ENCODE assay signal across 15 cellular contexts in genomic region chr3:172143060-172143451, GRCh38.
DNase-seq lines count a peak whose midpoint lies in the region; ATAC-seq and TF ChIP-seq lines count a peak whose summit lies in the region.
"Had no signal": no experiment of that assay in that cellular context is flagged by ENCODE, and none has a peak within 500 bp of the region (broad histone marks: within the 10 kb centered on the region; RNA-seq: fewer than 3 reads in every experiment).

No MANE protein-coding gene starts in this region.

- H3K4me3 ChIP-seq in adipocyte (ENCODE audit: low read length) = peak overlapping the region; percentile 28
- H3K4me3 ChIP-seq in liver (ENCODE audit: low read depth in 1 of 3, low read length in 3 of 3) = no peak overlapping the region
- H3K4me3 ChIP-seq in heart left ventricle = no peak overlapping the region
- H3K4me3 ChIP-seq in gastroesophageal sphincter = no peak overlapping the region
- H3K4me3 ChIP-seq: BLaER1, heart right ventricle had no signal

- no peaks in the 10 kb centered on the region for H3K27me3 Mint-ChIP-seq in stimulated activated memory B cell treated with anti-CD40 and anti-IgM and Interleukin-4, amounts not matched to agents 10 μg/mL and 1 μg/mL and 100 μg/mL, for 72 hours
- H3K27me3 Mint-ChIP-seq: stimulated activated naive CD8-positive, alpha-beta T cell treated with anti-CD3 and anti-CD28 coated beads, Interleukin-15, amount 100 ng/mL, for 72 hours had no signal

- no peak for TF ChIP-seq RAD21 in liver (IDR thresholded peaks at IDR 0.05)

- H3K9me3 Mint-ChIP-seq in stimulated activated memory B cell treated with anti-CD40 and anti-IgM and Interleukin-4, amounts not matched to agents 10 μg/mL and 1 μg/mL and 100 μg/mL, for 72 hours = no peaks in the 10 kb centered on the region
- H3K9me3 Mint-ChIP-seq: stimulated activated naive CD8-positive, alpha-beta T cell treated with anti-CD3 and anti-CD28 coated beads, Interleukin-15, amount 100 ng/mL, for 72 hours had no signal

- H3K4me1 ChIP-seq in adipocyte (ENCODE audit: control insufficient read depth, insufficient read depth, low read length) = peaks cover 49% of the 10 kb centered on the region
- H3K4me1 ChIP-seq in liver (ENCODE audit: control insufficient read depth in 4 of 4, insufficient read depth in 4 of 4, low read length in 3 of 4) = peaks cover 7 to 35% (median 24%) of the 10 kb centered on the region in 4 donors
- H3K4me1 ChIP-seq in heart left ventricle = peaks cover 22 to 96% (median 54%) of the 10 kb centered on the region in 12 donors
- peaks cover 30 to 54% (median 38%) of the 10 kb centered on the region in 3 donors for H3K4me1 ChIP-seq in gastroesophageal sphincter

- TF ChIP-seq EP300 in gastroesophageal sphincter (IDR thresholded peaks at IDR 0.05) = no peak

- in situ Hi-C loops in GM13976 (cut with MboI; ENCODE audit: low sequenced_read_pairs, unreplicated experiment) = no loop called here

- peak; percentile 3 for ATAC-seq in GM19351 (IDR thresholded peaks at IDR 0.05; ENCODE audit: unreplicated experiment)
- ATAC-seq in stimulated activated memory B cell treated with anti-CD40 and anti-IgM and Interleukin-4, amounts not matched to agents 10 μg/mL and 1 μg/mL and 100 μg/mL, for 72 hours = no peak
- ATAC-seq in heart left ventricle = no peak
- no peak for ATAC-seq in gastroesophageal sphincter
- ATAC-seq: stimulated activated naive CD8-positive, alpha-beta T cell treated with anti-CD3 and anti-CD28 coated beads, Interleukin-15, amount 100 ng/mL, for 72 hours had no signal

- intact Hi-C loops in heart left ventricle (cut with DNase I) = loop anchor here in 1 of 10 donors (5.0 to 10.0 kb wide), 2 partner anchors 59 to 498 kb away; no protein-coding TSS in a partner anchor

- H3K9ac ChIP-seq in adipocyte (ENCODE audit: low read length) (no peak overlapping the region), liver (ENCODE audit: low read depth in 1 of 2, low read length in 2 of 2) (no peak overlapping the region)
- H3K9ac ChIP-seq: BLaER1 had no signal

- H3K27ac ChIP-seq in liver (ENCODE audit: low read depth in 1 of 2, low read length in 2 of 2) (peak overlapping the region; percentile 91 to 95), heart left ventricle (peak overlapping the region in 6 of 12 donors; percentile 38 to 92 (median 66)), gastroesophageal sphincter (peak overlapping the region in 1 of 4 donors; percentile 46)
- H3K27ac ChIP-seq: BLaER1 had no signal

- H3K9me3 ChIP-seq in adipocyte (ENCODE audit: control insufficient read depth, low read length) (no peaks in the 10 kb centered on the region), liver (ENCODE audit: control insufficient read depth in 4 of 4, low read length in 3 of 4) (no peaks in the 10 kb centered on the region), heart left ventricle (peaks cover 0 to 9% (median 0%) of the 10 kb centered on the region in 12 donors), gastroesophageal sphincter (no peaks in the 10 kb centered on the region)
- H3K9me3 ChIP-seq: BLaER1 had no signal

- peak overlapping the region; percentile 45 for H3K27ac Mint-ChIP-seq in stimulated activated memory B cell treated with anti-CD40 and anti-IgM and Interleukin-4, amounts not matched to agents 10 μg/mL and 1 μg/mL and 100 μg/mL, for 72 hours

- no peak for DNase-seq in adipocyte (ENCODE audit: low read depth)
- DNase-seq in GM13976 (ENCODE audit: low spot score) = no peak
- no peak for DNase-seq in heart left ventricle
- DNase-seq in activated gamma-delta T cell treated with Interleukin-2 at 50 U/mL for 16 hours = no peak
- DNase-seq: activated CD4-positive, alpha-beta T cell treated with anti-CD3 and anti-CD28 coated beads for 4 hours; effector CD4-positive, alpha-beta T cell; heart right ventricle; posterior cingulate gyrus; stimulated activated CD4-positive, alpha-beta T cell treated with anti-CD3 and anti-CD28 coated beads, Interleukin-4, amount 100 ng/mL, for 1 hour; stimulated activated naive CD8-positive, alpha-beta T cell treated with anti-CD3 and anti-CD28 coated beads, Interleukin-15, amount 100 ng/mL, for 72 hours had no signal

- H3K27me3 ChIP-seq in adipocyte (replicated peaks; ENCODE audit: control insufficient read depth, insufficient read depth, low read length) (no peaks in the 10 kb centered on the region), liver (ENCODE audit: control insufficient read depth in 4 of 4, insufficient read depth in 4 of 4, low read length in 3 of 4) (no peaks in the 10 kb centered on the region), heart left ventricle (no peaks in the 10 kb centered on the region), gastroesophageal sphincter (no peaks in the 10 kb centered on the region)
- H3K27me3 ChIP-seq: BLaER1, heart right ventricle had no signal

- no peak overlapping the region for H3K4me3 Mint-ChIP-seq in stimulated activated memory B cell treated with anti-CD40 and anti-IgM and Interleukin-4, amounts not matched to agents 10 μg/mL and 1 μg/mL and 100 μg/mL, for 72 hours
- H3K4me3 Mint-ChIP-seq: stimulated activated naive CD8-positive, alpha-beta T cell treated with anti-CD3 and anti-CD28 coated beads, Interleukin-15, amount 100 ng/mL, for 72 hours had no signal

- peaks cover 63% of the 10 kb centered on the region for H3K4me1 Mint-ChIP-seq in stimulated activated memory B cell treated with anti-CD40 and anti-IgM and Interleukin-4, amounts not matched to agents 10 μg/mL and 1 μg/mL and 100 μg/mL, for 72 hours

- TF ChIP-seq POLR2A in heart left ventricle (IDR thresholded peaks at IDR 0.05) (no peak), gastroesophageal sphincter (IDR thresholded peaks at IDR 0.05) (no peak)

- TF ChIP-seq CTCF in liver (IDR thresholded peaks at IDR 0.05; ENCODE audit: low read depth, low read length, missing input control) (no peak), GM13976 (IDR thresholded peaks at IDR 0.05; ENCODE audit: borderline replicate concordance, control extremely low read depth, extremely low read depth, insufficient read depth, missing control alignments) (no peak), heart left ventricle (IDR thresholded peaks at IDR 0.05) (no peak), gastroesophageal sphincter (IDR thresholded peaks at IDR 0.05) (no peak)

- WGBS in liver = 98% methylated on average over 1 of the region's 1 CpG
- WGBS in heart left ventricle, 4 donors = 97 to 100% (median 98%) methylated on average over 1 of the region's 1 CpG
- 100% methylated on average over 1 of the region's 1 CpG for WGBS in gastroesophageal sphincter (ENCODE audit: low coverage in 1 of 2), 2 donors

- peaks cover 6% of the 10 kb centered on the region for H3K36me3 ChIP-seq in adipocyte (ENCODE audit: control insufficient read depth, insufficient read depth, low read length, severe bottlenecking)
- no peaks in the 10 kb centered on the region for H3K36me3 ChIP-seq in liver (ENCODE audit: control insufficient read depth in 4 of 4, insufficient read depth in 3 of 4, low read depth in 1 of 4, low read length in 3 of 4)
- H3K36me3 ChIP-seq in heart left ventricle = no peaks in the 10 kb centered on the region
- H3K36me3 ChIP-seq in gastroesophageal sphincter = no peaks in the 10 kb centered on the region

- H3K36me3 Mint-ChIP-seq in stimulated activated memory B cell treated with anti-CD40 and anti-IgM and Interleukin-4, amounts not matched to agents 10 μg/mL and 1 μg/mL and 100 μg/mL, for 72 hours = no peaks in the 10 kb centered on the region

TF ChIP-seq in liver, 16 proteins besides CTCF, POLR2A, EP300 and RAD21:
- TF ChIP-seq TAF1 (conservative IDR thresholded peaks at IDR 0.05) (no peak), EGR1 (IDR thresholded peaks at IDR 0.05; ENCODE audit: low read depth in 2 of 2) (no peak), REST (IDR thresholded peaks at IDR 0.05) (no peak), FOXA2 (IDR thresholded peaks at IDR 0.05) (no peak), YY1 (IDR thresholded peaks at IDR 0.05) (no peak), SP1 (IDR thresholded peaks at IDR 0.05) (no peak), HNF4G (IDR thresholded peaks at IDR 0.05) (no peak), JUND (IDR thresholded peaks at IDR 0.05) (no peak), GABPA (IDR thresholded peaks at IDR 0.05 in 1 of 2, conservative IDR thresholded peaks at IDR 0.05 in 1 of 2) (no peak)
- TF ChIP-seq, protein P1, sequence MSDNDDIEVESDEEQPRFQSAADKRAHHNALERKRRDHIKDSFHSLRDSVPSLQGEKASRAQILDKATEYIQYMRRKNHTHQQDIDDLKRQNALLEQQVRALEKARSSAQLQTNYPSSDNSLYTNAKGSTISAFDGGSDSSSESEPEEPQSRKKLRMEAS (IDR thresholded peaks at IDR 0.05) = no peak
